Comparison of ENCODE assay signal across 22 cellular contexts in the genomic region with DNA sequence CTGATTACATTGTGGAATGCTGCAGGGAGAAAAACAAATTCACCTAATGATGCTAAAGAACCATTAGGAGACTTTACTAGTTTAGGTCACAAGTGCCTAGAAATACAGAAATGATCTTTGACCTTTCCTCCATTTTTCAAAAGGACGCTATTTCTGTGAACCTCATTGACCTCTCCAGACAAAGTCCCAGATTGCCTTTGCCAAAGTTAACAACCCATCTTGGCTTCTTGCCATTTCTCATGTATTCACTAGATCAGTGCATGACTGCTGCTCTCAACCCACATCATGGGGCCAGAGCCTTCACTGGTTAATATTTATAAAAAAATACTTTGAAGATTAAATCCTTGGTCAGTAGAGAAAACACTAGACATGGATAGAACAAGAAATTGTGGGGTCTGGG. TPM values are rescaled to one million over a fixed set of nuclear protein-coding genes. Genes with fewer than 3 reads are reported as not detected.
DNase-seq lines count a peak whose midpoint lies in the region; ATAC-seq and TF ChIP-seq lines count a peak whose summit lies in the region.
"Had no signal": no experiment of that assay in that cellular context is flagged by ENCODE, and none has a peak within 500 bp of the region (broad histone marks: within the 10 kb centered on the region; RNA-seq: fewer than 3 reads in every experiment).

No MANE protein-coding gene starts in this region.

- DNase-seq in left ventricle myocardium superior (no peak), Right ventricle myocardium inferior (ENCODE audit: missing footprints) (no peak), left lobe of liver (ENCODE audit: low spot score) (peak; percentile 52), pons (ENCODE audit: low spot score) (no peak), 8988T (no peak)
- DNase-seq: ACHN; AML-193; C1 segment of cervical spinal cord; CD8-positive, alpha-beta memory T cell; DMS79; NCI-H1092; NCI-H1436; NCI-H187 treated with DMSO at 0.1 percent for 48 hours; NCI-H2107; NCI-H226; NCI-H510A treated with DMSO at 0.1 percent for 48 hours; NCI-H748 treated with DMSO at 0.1 percent for 48 hours had no signal

- H3K27ac ChIP-seq in VCaP: peak overlapping the region; percentile 89
- H3K27ac ChIP-seq: RWPE1 had no signal

- ATAC-seq in left ventricle myocardium superior: peak; percentile 53
- no peak for ATAC-seq in Right ventricle myocardium inferior
- ATAC-seq in left lobe of liver: peak; percentile 70
- no peak for ATAC-seq in GM19463 (IDR thresholded peaks at IDR 0.05; ENCODE audit: unreplicated experiment)
- ATAC-seq: K562, SK-N-SH treated with all-trans-retinoic acid at 6 μM for 48 hours had no signal

- TF ChIP-seq CTCF in VCaP (conservative IDR thresholded peaks at IDR 0.05): no peak

- intact Hi-C loops in left ventricle myocardium superior (cut with micrococcal nuclease) (no loop called here), Right ventricle myocardium inferior (cut with DNase I) (no loop called here)

RNA-seq across cellular contexts. Expression of a gene that starts 19.9 kb away (rescaled TPM):
- total RNA-seq in left ventricle myocardium superior (25.2 TPM), Right ventricle myocardium inferior (23.9 TPM), left lobe of liver (74.4 TPM)
- total RNA-seq: CD8-positive, alpha-beta memory T cell had no signal

Comparison
In these comparisons a context has a peak if more than half of its experiments do, and no peak if none do; other contexts are left out.
1. ATAC-seq: peak in left ventricle myocardium superior (single experiment) and left lobe of liver (single experiment); none in Right ventricle myocardium inferior (single experiment) and GM19463 (single experiment).